In the genomic region with DNA sequence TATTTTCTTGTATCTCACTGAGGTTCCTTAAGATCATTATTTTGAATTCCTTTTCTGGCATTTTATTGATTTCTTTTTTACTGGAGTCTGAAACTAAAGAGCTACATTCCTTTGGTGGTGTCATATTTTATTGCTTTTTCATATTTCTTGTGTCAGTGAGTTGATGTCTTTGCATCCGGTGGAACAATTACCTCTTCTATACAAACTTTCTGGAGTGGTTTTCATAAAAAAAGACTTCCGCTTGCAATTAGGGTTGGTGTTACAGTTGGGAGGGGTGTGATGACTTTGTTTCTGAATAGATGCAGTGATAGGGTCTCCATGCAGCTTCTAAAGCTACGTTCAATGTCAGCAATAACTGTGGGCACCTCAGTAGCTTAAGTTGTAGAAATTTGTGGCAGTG, we compare ENCODE assay signal across 20 cellular contexts.
"Had no signal": no experiment of that assay in that cellular context is flagged by ENCODE, and none has a peak within 500 bp of the region (broad histone marks: within the 10 kb centered on the region; RNA-seq: fewer than 3 reads in every experiment).

No MANE protein-coding gene starts in this region.

- H3K4me3 Mint-ChIP-seq: activated CD4-positive, alpha-beta memory T cell treated with anti-CD3 and anti-CD28 coated beads, Interleukin-2, amount 10 ng/mL, durations not matched to agents 7 days and 5 days; activated naive CD8-positive, alpha-beta T cell treated with anti-CD3 and anti-CD28 coated beads, Interleukin-2, amount 50 U/mL, for 24 hours; dendritic cell treated with granulocyte-macrophage colony-stimulating factor and Interleukin-4, amounts not matched to agents 40 ng/mL and 50 ng/mL, for 4 days had no signal

- H3K9me3 ChIP-seq: body of pancreas, left lung, ovary, right atrium auricular region, thyroid gland had no signal

- H3K27me3 Mint-ChIP-seq: activated naive CD8-positive, alpha-beta T cell treated with anti-CD3 and anti-CD28 coated beads, Interleukin-2, amount 50 U/mL, for 24 hours; dendritic cell treated with granulocyte-macrophage colony-stimulating factor and Interleukin-4, amounts not matched to agents 40 ng/mL and 50 ng/mL, for 4 days; naive thymus-derived CD8-positive, alpha-beta T cell had no signal

- H3K27ac ChIP-seq: body of pancreas, cardiac muscle cell, foreskin keratinocyte, left lung, ovary, psoas muscle, thyroid gland had no signal

- H3K9me3 Mint-ChIP-seq: activated CD4-positive, alpha-beta memory T cell treated with anti-CD3 and anti-CD28 coated beads, Interleukin-2, amount 10 ng/mL, durations not matched to agents 7 days and 5 days; activated naive CD8-positive, alpha-beta T cell treated with anti-CD3 and anti-CD28 coated beads, Interleukin-2, amount 50 U/mL, for 24 hours; dendritic cell treated with granulocyte-macrophage colony-stimulating factor and Interleukin-4, amounts not matched to agents 40 ng/mL and 50 ng/mL, for 4 days had no signal

- H3K27ac Mint-ChIP-seq: activated CD4-positive, alpha-beta memory T cell treated with anti-CD3 and anti-CD28 coated beads, Interleukin-2, amount 10 ng/mL, durations not matched to agents 7 days and 5 days; activated naive CD8-positive, alpha-beta T cell treated with anti-CD3 and anti-CD28 coated beads, Interleukin-2, amount 50 U/mL, for 24 hours; dendritic cell treated with granulocyte-macrophage colony-stimulating factor and Interleukin-4, amounts not matched to agents 40 ng/mL and 50 ng/mL, for 4 days had no signal

- ATAC-seq: activated naive CD8-positive, alpha-beta T cell treated with anti-CD3 and anti-CD28 coated beads, Interleukin-2, amount 50 U/mL, for 24 hours; body of pancreas; foreskin keratinocyte; left lung; naive thymus-derived CD8-positive, alpha-beta T cell; stimulated activated naive CD8-positive, alpha-beta T cell treated with anti-CD3 and anti-CD28 coated beads, Interleukin-15, Interleukin-2, amounts not matched to agents 100 U/mL and 50 U/mL, for 24 hours had no signal

- DNase-seq: activated CD4-positive, alpha-beta memory T cell treated with anti-CD3 and anti-CD28 coated beads, Interleukin-2, amount 10 ng/mL, durations not matched to agents 7 days and 5 days; activated CD4-positive, alpha-beta T cell treated with anti-CD3 and anti-CD28 coated beads for 48 hours; activated effector memory CD4-positive, alpha-beta T cell treated with anti-CD3 and anti-CD28 coated beads, Interleukin-2, amount 50 U/mL, for 16 hours; activated naive CD4-positive, alpha-beta T cell treated with anti-CD3 and anti-CD28 coated beads, Interleukin-2, amount 50 U/mL, for 16 hours; activated naive CD8-positive, alpha-beta T cell treated with anti-CD3 and anti-CD28 coated beads, Interleukin-2, amount 50 U/mL, for 24 hours; body of pancreas; effector CD4-positive, alpha-beta T cell; erythroblast; foreskin keratinocyte; left lung; naive thymus-derived CD8-positive, alpha-beta T cell; ovary; psoas muscle; stimulated activated CD4-positive, alpha-beta T cell treated with anti-CD3 and anti-CD28 coated beads, Interleukin-4, amount 100 ng/mL, for 24 hours; stimulated activated naive CD8-positive, alpha-beta T cell treated with anti-CD3 and anti-CD28 coated beads, Interleukin-15, Interleukin-2, amounts not matched to agents 100 U/mL and 50 U/mL, for 24 hours; substantia nigra; thyroid gland had no signal

- H3K36me3 ChIP-seq: cardiac muscle cell, left lung, ovary, right atrium auricular region, thyroid gland had no signal
